ENCODE assay signal across 23 cellular contexts in genomic region chr6:167915139-167915538, GRCh38.
"Had no signal": no experiment of that assay in that cellular context is flagged by ENCODE, and none has a peak within 500 bp of the region (broad histone marks: within the 10 kb centered on the region; RNA-seq: fewer than 3 reads in every experiment).

No MANE protein-coding gene starts in this region.

- H3K27ac ChIP-seq: coronary artery, esophagus squamous epithelium, gastrocnemius medialis, heart right ventricle, left lung, lower lobe of right lung had no signal

- H3K4me3 ChIP-seq: coronary artery, dorsolateral prefrontal cortex, esophagus squamous epithelium, gastrocnemius medialis, heart right ventricle, left lung, lower lobe of right lung had no signal

- H3K4me1 ChIP-seq: esophagus squamous epithelium, gastrocnemius medialis, left lung, lower lobe of right lung had no signal

- H3K27me3 ChIP-seq: dorsolateral prefrontal cortex, esophagus squamous epithelium, gastrocnemius medialis, heart right ventricle, left lung had no signal

- H3K9me3 ChIP-seq: esophagus squamous epithelium, gastrocnemius medialis, heart right ventricle, left lung, lower lobe of right lung had no signal

- FAIRE-seq: colon, endothelial cell of umbilical vein, islet of Langerhans, keratinocyte had no signal

- DNase-seq: dermis blood vessel endothelial cell; dorsolateral prefrontal cortex; effector CD4-positive, alpha-beta T cell; effector memory CD4-positive, alpha-beta T cell; esophagus squamous epithelium; foreskin fibroblast; foreskin melanocyte; gastrocnemius medialis; glutamatergic neuron; head of caudate nucleus; heart right ventricle; hippocampal formation; left cardiac atrium; left lung; left ventricle myocardium superior; lower lobe of right lung; mesendoderm; midbrain had no signal

- ATAC-seq: gastrocnemius medialis, heart right ventricle, left cardiac atrium, left lung, left ventricle myocardium superior, lower lobe of right lung had no signal
